8 cellular contexts compared by ENCODE assay signal in the genomic region with DNA sequence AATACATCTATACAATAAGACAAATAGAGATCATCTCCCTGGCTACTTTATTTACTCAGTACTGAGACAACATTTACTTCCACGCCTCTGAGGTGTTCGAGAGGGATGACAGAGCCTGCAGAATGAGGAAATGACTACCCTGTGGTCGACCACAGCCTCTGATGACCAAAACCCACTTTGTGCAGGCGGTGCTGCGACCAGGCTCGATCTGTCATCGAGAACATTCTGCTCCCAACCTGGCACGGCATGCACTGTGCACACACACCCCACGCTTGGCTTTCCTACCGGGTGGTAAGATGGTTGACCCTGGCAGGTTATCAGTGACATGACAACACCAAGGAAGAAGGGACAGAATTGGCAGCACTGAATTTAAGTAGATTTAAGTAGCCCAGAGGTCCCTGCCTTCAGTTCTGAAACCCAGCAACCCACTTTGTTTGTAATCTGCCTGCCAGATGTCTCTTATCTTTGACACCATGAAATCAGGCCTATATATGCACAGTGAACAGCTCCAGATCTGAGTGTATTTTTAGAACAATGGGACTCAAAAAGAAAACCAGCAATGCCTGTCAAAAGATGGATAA. TPM values are rescaled to one million over a fixed set of nuclear protein-coding genes. Genes with fewer than 3 reads are reported as not detected.
A peak's percentile ranks its signal among the peaks of the same experiment; 100 is the strongest.
DNase-seq lines count a peak whose midpoint lies in the region; ATAC-seq and TF ChIP-seq lines count a peak whose summit lies in the region.

No MANE protein-coding gene starts in this region.

- no peaks in the 10 kb centered on the region for H3K9me3 Mint-ChIP-seq in activated naive CD8-positive, alpha-beta T cell treated with anti-CD3 and anti-CD28 coated beads, Interleukin-2, amount 10 ng/mL, durations not matched to agents 7 days and 5 days

- no peak for TF ChIP-seq CTCF in RWPE1 (conservative IDR thresholded peaks at IDR 0.05; ENCODE audit: low read depth)

- peaks cover 27% of the 10 kb centered on the region for H3K36me3 Mint-ChIP-seq in activated naive CD8-positive, alpha-beta T cell treated with anti-CD3 and anti-CD28 coated beads, Interleukin-2, amount 10 ng/mL, durations not matched to agents 7 days and 5 days

- H3K27ac Mint-ChIP-seq in activated naive CD8-positive, alpha-beta T cell treated with anti-CD3 and anti-CD28 coated beads, Interleukin-2, amount 10 ng/mL, durations not matched to agents 7 days and 5 days, result peak overlapping the region; percentile 85

- POLR2A ChIA-PET in RWPE1 (lab: Yijun Ruan, JAX; ENCODE audit: low non-redundant PET), result no interaction called here
- POLR2A ChIA-PET in activated naive CD8-positive, alpha-beta T cell treated with anti-CD3 and anti-CD28 coated beads, Interleukin-2, amount 10 ng/mL, durations not matched to agents 7 days and 5 days (lab: Charles Lee), result interaction anchor here (1.0 kb wide), 2 partner anchors 10 to 42 kb away, joined by 3 read pairs; a partner anchor contains a TSS

- H3K27ac ChIP-seq in RWPE1, result peak overlapping the region; percentile 33; the same call in 1 of the 2 replicates

- ATAC-seq in GM18907 (IDR thresholded peaks at IDR 0.05; ENCODE audit: unreplicated experiment) (peak; percentile 89), HG03108 (IDR thresholded peaks at IDR 0.05; ENCODE audit: unreplicated experiment) (peak; percentile 89)
- peak; percentile 90 for ATAC-seq in activated naive CD8-positive, alpha-beta T cell treated with anti-CD3 and anti-CD28 coated beads, Interleukin-2, amount 10 ng/mL, durations not matched to agents 7 days and 5 days (ENCODE audit: low read depth)

- H3K4me1 Mint-ChIP-seq in activated naive CD8-positive, alpha-beta T cell treated with anti-CD3 and anti-CD28 coated beads, Interleukin-2, amount 10 ng/mL, durations not matched to agents 7 days and 5 days, result peaks cover 28% of the 10 kb centered on the region

- peak overlapping the region; percentile 41 for H3K4me3 Mint-ChIP-seq in activated naive CD8-positive, alpha-beta T cell treated with anti-CD3 and anti-CD28 coated beads, Interleukin-2, amount 10 ng/mL, durations not matched to agents 7 days and 5 days

- H3K27me3 Mint-ChIP-seq in activated naive CD8-positive, alpha-beta T cell treated with anti-CD3 and anti-CD28 coated beads, Interleukin-2, amount 10 ng/mL, durations not matched to agents 7 days and 5 days, result no peaks in the 10 kb centered on the region

- CTCF ChIA-PET in RWPE1 (lab: Yijun Ruan, JAX), result interaction anchor here (0.6 to 0.7 kb wide), 3 partner anchors 277 to 1005 kb away, joined by 3 to 9 read pairs (median 4); no protein-coding TSS in a partner anchor

- peak; percentile 78 for DNase-seq in AG20443 (ENCODE audit: low spot score)
- peak; percentile 77 for DNase-seq in RWPE1 (ENCODE audit: low spot score)
- peak; percentile 67 for DNase-seq in activated naive CD8-positive, alpha-beta T cell treated with anti-CD3 and anti-CD28 coated beads, Interleukin-2, amount 10 ng/mL, durations not matched to agents 7 days and 5 days
- peak; percentile 39 for DNase-seq in left kidney (ENCODE audit: low read depth, low spot score)
- peak; percentile 4 to 14 for DNase-seq in stimulated activated CD8-positive, alpha-beta memory T cell treated with anti-CD3 and anti-CD28 coated beads, Interleukin-7, amount 100 ng/mL, for 1 hour (ENCODE audit: low read depth in 2 of 2)
- no peak for DNase-seq in NCI-H446 treated with DMSO at 0.1 percent for 48 hours (lab: John Stamatoyannopoulos, UW)

RNA-seq across cellular contexts. Expression of a gene that starts 42.6 kb away (rescaled TPM):
- 10 to 100 TPM; 28.2 TPM for total RNA-seq in activated naive CD8-positive, alpha-beta T cell treated with anti-CD3 and anti-CD28 coated beads, Interleukin-2, amount 10 ng/mL, durations not matched to agents 7 days and 5 days

RNA-seq across cellular contexts. Expression of a gene that starts 42.9 kb away (rescaled TPM):
- total RNA-seq in activated naive CD8-positive, alpha-beta T cell treated with anti-CD3 and anti-CD28 coated beads, Interleukin-2, amount 10 ng/mL, durations not matched to agents 7 days and 5 days, result 10 to 100 TPM; 39.2 to 41.0 TPM
